29 cellular contexts compared by ENCODE assay signal in genomic region chr10:132259674-132260073, GRCh38.
"Had no signal": no experiment of that assay in that cellular context is flagged by ENCODE, and none has a peak within 500 bp of the region (broad histone marks: within the 10 kb centered on the region; RNA-seq: fewer than 3 reads in every experiment).

No MANE protein-coding gene starts in this region.

- H3K4me1 Mint-ChIP-seq: endodermal cell, WTC11 had no signal

- ATAC-seq: activated T-cell treated with anti-CD3 and anti-CD28 coated beads, Interleukin-2, amount 50 U/mL, for 72 hours; esophagus mucosa; WTC11 had no signal

- H3K36me3 ChIP-seq: brain microvascular endothelial cell had no signal

- H3K27ac Mint-ChIP-seq: activated CD4-positive, alpha-beta memory T cell treated with anti-CD3 and anti-CD28 coated beads, Interleukin-2, amount 10 ng/mL, durations not matched to agents 7 days and 5 days; activated CD4-positive, alpha-beta T cell treated with anti-CD3 and anti-CD28 coated beads, Interleukin-2, amount 10 ng/mL, durations not matched to agents 7 days and 5 days; activated naive CD8-positive, alpha-beta T cell; activated T-cell treated with anti-CD3 and anti-CD28 coated beads, Interleukin-2, amount 50 U/mL, for 24 hours; activated T-cell treated with anti-CD3 and anti-CD28 coated beads, Interleukin-2, amount 50 U/mL, for 72 hours; dendritic cell treated with granulocyte-macrophage colony-stimulating factor and Interleukin-4, amounts not matched to agents 40 ng/mL and 50 ng/mL, for 4 days; endodermal cell; WTC11 had no signal

- H3K9me3 Mint-ChIP-seq: activated CD4-positive, alpha-beta memory T cell treated with anti-CD3 and anti-CD28 coated beads, Interleukin-2, amount 10 ng/mL, durations not matched to agents 7 days and 5 days; activated CD4-positive, alpha-beta T cell treated with anti-CD3 and anti-CD28 coated beads, Interleukin-2, amount 10 ng/mL, durations not matched to agents 7 days and 5 days; activated T-cell treated with anti-CD3 and anti-CD28 coated beads, Interleukin-2, amount 50 U/mL, for 24 hours; activated T-cell treated with anti-CD3 and anti-CD28 coated beads, Interleukin-2, amount 50 U/mL, for 72 hours; central memory CD8-positive, alpha-beta T cell; dendritic cell treated with granulocyte-macrophage colony-stimulating factor and Interleukin-4, amounts not matched to agents 40 ng/mL and 50 ng/mL, for 4 days; endodermal cell; WTC11 had no signal

- H3K36me3 Mint-ChIP-seq: activated naive CD8-positive, alpha-beta T cell; WTC11 had no signal

- H3K4me3 Mint-ChIP-seq: activated CD4-positive, alpha-beta memory T cell treated with anti-CD3 and anti-CD28 coated beads, Interleukin-2, amount 10 ng/mL, durations not matched to agents 7 days and 5 days; activated CD4-positive, alpha-beta T cell treated with anti-CD3 and anti-CD28 coated beads, Interleukin-2, amount 10 ng/mL, durations not matched to agents 7 days and 5 days; activated naive CD8-positive, alpha-beta T cell; activated T-cell treated with anti-CD3 and anti-CD28 coated beads, Interleukin-2, amount 50 U/mL, for 24 hours; activated T-cell treated with anti-CD3 and anti-CD28 coated beads, Interleukin-2, amount 50 U/mL, for 72 hours; central memory CD8-positive, alpha-beta T cell; dendritic cell treated with granulocyte-macrophage colony-stimulating factor and Interleukin-4, amounts not matched to agents 40 ng/mL and 50 ng/mL, for 4 days; endodermal cell; WTC11 had no signal

- FAIRE-seq: astrocyte, frontal cortex, TTC549 had no signal

- H3K27me3 ChIP-seq: brain microvascular endothelial cell, dorsolateral prefrontal cortex had no signal

- DNase-seq: activated CD4-positive, alpha-beta memory T cell treated with anti-CD3 and anti-CD28 coated beads, Interleukin-2, amount 10 ng/mL, durations not matched to agents 7 days and 5 days; activated CD4-positive, alpha-beta T cell treated with anti-CD3 and anti-CD28 coated beads for 1 hour; activated CD4-positive, alpha-beta T cell treated with anti-CD3 and anti-CD28 coated beads for 4 hours; activated CD4-positive, alpha-beta T cell treated with anti-CD3 and anti-CD28 coated beads, Interleukin-2, amount 10 ng/mL, durations not matched to agents 7 days and 5 days; activated CD4-positive, alpha-beta T cell treated with anti-CD3 and anti-CD28 coated beads, Interleukin-2, amount 50 U/mL, for 4 hours; activated CD8-positive, alpha-beta memory T cell treated with anti-CD3 and anti-CD28 coated beads, Interleukin-2, amount 50 U/mL, for 48 hours; activated gamma-delta T cell treated with Interleukin-2 at 50 U/mL for 16 hours; activated naive CD4-positive, alpha-beta T cell treated with anti-CD3 and anti-CD28 coated beads, Interleukin-2, amount 50 U/mL, for 16 hours; activated naive CD4-positive, alpha-beta T cell treated with Interleukin-2 at 50 U/mL for 16 hours; activated T-cell treated with anti-CD3 and anti-CD28 coated beads for 4 hours; activated T-cell treated with anti-CD3 and anti-CD28 coated beads, Interleukin-2, amount 50 U/mL, for 24 hours; activated T-cell treated with anti-CD3 and anti-CD28 coated beads, Interleukin-2, amount 50 U/mL, for 72 hours; amniotic stem cell; brain microvascular endothelial cell; effector memory CD4-positive, alpha-beta T cell; endodermal cell; foreskin fibroblast; T-helper 2 cell had no signal

- H3K27ac ChIP-seq: brain microvascular endothelial cell, coronary artery, dorsolateral prefrontal cortex, VCaP had no signal

- H3K27me3 Mint-ChIP-seq: activated CD4-positive, alpha-beta memory T cell treated with anti-CD3 and anti-CD28 coated beads, Interleukin-2, amount 10 ng/mL, durations not matched to agents 7 days and 5 days; activated CD4-positive, alpha-beta T cell treated with anti-CD3 and anti-CD28 coated beads, Interleukin-2, amount 10 ng/mL, durations not matched to agents 7 days and 5 days; activated naive CD8-positive, alpha-beta T cell; activated T-cell treated with anti-CD3 and anti-CD28 coated beads, Interleukin-2, amount 50 U/mL, for 24 hours; central memory CD8-positive, alpha-beta T cell; dendritic cell treated with granulocyte-macrophage colony-stimulating factor and Interleukin-4, amounts not matched to agents 40 ng/mL and 50 ng/mL, for 4 days had no signal

- H3K4me3 ChIP-seq: coronary artery, dorsolateral prefrontal cortex had no signal
